ENCODE assay signal across 15 cellular contexts in the genomic region with DNA sequence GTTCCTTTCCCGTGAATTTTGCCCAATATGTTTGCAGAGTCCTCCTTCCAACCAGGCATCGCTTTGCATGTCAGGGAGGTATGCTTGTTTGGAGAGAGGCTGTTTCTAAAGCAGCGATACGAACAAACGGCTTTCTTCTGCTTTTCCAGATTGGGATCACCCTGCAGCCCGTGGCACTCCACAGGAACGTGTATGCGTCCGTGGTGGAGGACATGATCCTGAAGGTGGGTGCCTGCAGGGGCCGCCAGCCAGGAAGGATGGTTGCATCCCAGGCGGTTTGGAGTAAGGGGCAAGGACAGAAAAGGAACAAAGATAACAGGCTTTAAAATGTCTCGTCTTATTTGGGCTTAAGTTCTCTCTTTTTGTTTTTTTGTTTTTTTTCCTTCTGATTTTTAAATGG. TPM values are rescaled to one million over a fixed set of nuclear protein-coding genes. Genes with fewer than 3 reads are reported as not detected.
DNase-seq lines count a peak whose midpoint lies in the region; ATAC-seq and TF ChIP-seq lines count a peak whose summit lies in the region.
"Had no signal": no experiment of that assay in that cellular context is flagged by ENCODE, and none has a peak within 500 bp of the region (broad histone marks: within the 10 kb centered on the region; RNA-seq: fewer than 3 reads in every experiment).

No MANE protein-coding gene starts in this region.

- H3K9me3 ChIP-seq in osteoblast (ENCODE audit: low read depth, low read length): no peaks in the 10 kb centered on the region
- no peaks in the 10 kb centered on the region for H3K9me3 ChIP-seq in CD8-positive, alpha-beta T cell (ENCODE audit: low read length)
- H3K9me3 ChIP-seq: BLaER1 had no signal

- H3K27ac Mint-ChIP-seq in HFFc6: no peak overlapping the region
- no peak overlapping the region for H3K27ac Mint-ChIP-seq in CD8-positive, alpha-beta T cell

- no peaks in the 10 kb centered on the region for H3K27me3 ChIP-seq in osteoblast (ENCODE audit: insufficient read depth, low read length)
- no peaks in the 10 kb centered on the region for H3K27me3 ChIP-seq in CD8-positive, alpha-beta T cell (ENCODE audit: insufficient read depth, low read length)
- H3K27me3 ChIP-seq: BLaER1 had no signal

- no peak overlapping the region for H2AFZ ChIP-seq in osteoblast (ENCODE audit: low read length)
- H2AFZ ChIP-seq: GM23248 had no signal

- H3K27me3 Mint-ChIP-seq in HFFc6 (ENCODE audit: insufficient read depth): peaks cover 3% of the 10 kb centered on the region
- no peaks in the 10 kb centered on the region for H3K27me3 Mint-ChIP-seq in CD8-positive, alpha-beta T cell (ENCODE audit: low read depth)

- ATAC-seq in CD8-positive, alpha-beta T cell: no peak

- H3K79me2 ChIP-seq in osteoblast (ENCODE audit: insufficient read depth, low read length): no peaks in the 10 kb centered on the region

- no peaks in the 10 kb centered on the region for H3K9me3 Mint-ChIP-seq in HFFc6
- H3K9me3 Mint-ChIP-seq in CD8-positive, alpha-beta T cell: no peaks in the 10 kb centered on the region

- DNase-seq in NCI-H146 (lab: John Stamatoyannopoulos, UW): peak; percentile 65
- DNase-seq in NCI-H146 treated with DMSO at 0.1 percent for 48 hours (lab: John Stamatoyannopoulos, UW; ENCODE audit: unreplicated experiment): no peak
- DNase-seq in caudate nucleus (lab: John Stamatoyannopoulos, UW): no peak
- peak; percentile 39 for DNase-seq in osteoblast (ENCODE audit: insufficient read length, low spot score, missing footprints)
- no peak for DNase-seq in HFFc6
- no peak for DNase-seq in CD8-positive, alpha-beta T cell
- DNase-seq in NCI-H510A treated with DMSO at 0.1 percent for 48 hours (lab: John Stamatoyannopoulos, UW): no peak
- DNase-seq: AML-193, Calu3, DMS 273 treated with DMSO at 0.1 percent for 48 hours, GM23248, H7 had no signal

- POLR2A ChIA-PET in CD8-positive, alpha-beta T cell (lab: Charles Lee): no interaction called here

- no peak overlapping the region for H3K4me3 Mint-ChIP-seq in HFFc6
- no peak overlapping the region for H3K4me3 Mint-ChIP-seq in CD8-positive, alpha-beta T cell

- peaks cover 2% of the 10 kb centered on the region for H4K20me1 ChIP-seq in osteoblast (ENCODE audit: insufficient read depth, low read length)

- H3K4me3 ChIP-seq in osteoblast (ENCODE audit: insufficient read depth, low read length): no peak overlapping the region
- H3K4me3 ChIP-seq in CD8-positive, alpha-beta T cell (ENCODE audit: low read depth, low read length): no peak overlapping the region
- H3K4me3 ChIP-seq: BLaER1, GM23248 had no signal

- H3K36me3 ChIP-seq in osteoblast (ENCODE audit: insufficient read depth, low read length): peaks cover 87% of the 10 kb centered on the region
- H3K36me3 ChIP-seq in CD8-positive, alpha-beta T cell (ENCODE audit: insufficient read depth, low read length): peaks cover 28% of the 10 kb centered on the region

- CTCF ChIA-PET in CD8-positive, alpha-beta T cell (lab: Charles Lee): no interaction called here

- H3K27ac ChIP-seq in caudate nucleus (ENCODE audit: low read depth, low read length) (peak overlapping the region; percentile 8), osteoblast (ENCODE audit: low read depth, low read length) (no peak overlapping the region), temporal lobe (ENCODE audit: low read depth, low read length) (peak overlapping the region; percentile 70)
- no peak overlapping the region for H3K27ac ChIP-seq in CD8-positive, alpha-beta T cell (ENCODE audit: low read depth, low read length)
- H3K27ac ChIP-seq: 22Rv1, BLaER1, GM23248 had no signal

- intact Hi-C loops in CD8-positive, alpha-beta T cell (cut with DNase I, micrococcal nuclease): no loop called here

- H3K4me1 Mint-ChIP-seq in HFFc6 (ENCODE audit: low read depth): no peaks in the 10 kb centered on the region
- no peaks in the 10 kb centered on the region for H3K4me1 Mint-ChIP-seq in CD8-positive, alpha-beta T cell (ENCODE audit: low read depth)

- peaks cover 24% of the 10 kb centered on the region for H3K36me3 Mint-ChIP-seq in HFFc6 (ENCODE audit: low read depth)
- H3K36me3 Mint-ChIP-seq in CD8-positive, alpha-beta T cell: peaks cover 81% of the 10 kb centered on the region

- H3K4me2 ChIP-seq in osteoblast (ENCODE audit: insufficient read depth, low read length): no peak overlapping the region
- H3K4me2 ChIP-seq: BLaER1 had no signal

- H3K4me1 ChIP-seq in osteoblast (ENCODE audit: insufficient read depth, low read length): no peaks in the 10 kb centered on the region
- no peaks in the 10 kb centered on the region for H3K4me1 ChIP-seq in CD8-positive, alpha-beta T cell (ENCODE audit: insufficient read depth, low read length)
- H3K4me1 ChIP-seq: BLaER1 had no signal

- TF ChIP-seq CTCF in osteoblast (IDR thresholded peaks at IDR 0.05; ENCODE audit: extremely low read depth, low read depth, low read length) (no peak), HFFc6 (IDR thresholded peaks at IDR 0.05) (no peak)
- no peak for TF ChIP-seq CTCF in CD8-positive, alpha-beta T cell (IDR thresholded peaks at IDR 0.05)

RNA-seq across cellular contexts. Expression of a gene that starts 17.5 kb away (rescaled TPM):
- total RNA-seq in osteoblast: 0.59 and 2.2 TPM in 2 replicates
- 5.2 TPM for total RNA-seq in temporal lobe
- 1 to 10 TPM; 2.9 to 4.1 (median 3.7) TPM for total RNA-seq in HFFc6 (2021; fragmentation: NEBNext Ultra II Directional; extraction: Animal tissue kit (Norgen Biotek cat#: 25700))
- total RNA-seq in CD8-positive, alpha-beta T cell: 1 to 10 TPM in 1 of 2 experiments, not detected in 1; 1.5 TPM

Comparison
In these comparisons a context has a peak if more than half of its experiments do, and no peak if none do; other contexts are left out.
1. DNase-seq: peak in NCI-H146 (single experiment) and osteoblast (single experiment); none in NCI-H146 treated with DMSO at 0.1 percent for 48 hours (single experiment), caudate nucleus (0 of 61), HFFc6 (single experiment), CD8-positive, alpha-beta T cell (0 of 7) and NCI-H510A treated with DMSO at 0.1 percent for 48 hours (single experiment).
2. H3K27ac ChIP-seq: peak in caudate nucleus (single experiment) and temporal lobe (single experiment); none in osteoblast (single experiment) and CD8-positive, alpha-beta T cell (single experiment).